14 cellular contexts compared by ENCODE assay signal in genomic region chr10:129468187-129468586, GRCh38. TPM values are rescaled to one million over a fixed set of nuclear protein-coding genes. Genes with fewer than 3 reads are reported as not detected.
DNase-seq lines count a peak whose midpoint lies in the region; TF ChIP-seq lines count a peak whose summit lies in the region.
"Had no signal": no experiment of that assay in that cellular context is flagged by ENCODE, and none has a peak within 500 bp of the region (broad histone marks: within the 10 kb centered on the region; RNA-seq: fewer than 3 reads in every experiment).

No MANE protein-coding gene starts in this region.

- peaks cover 3% of the 10 kb centered on the region for H3K27me3 Mint-ChIP-seq in activated CD4-positive, alpha-beta T cell treated with anti-CD3 and anti-CD28 coated beads, Interleukin-2, amount 10 ng/mL, durations not matched to agents 24 days and 14 days
- H3K27me3 Mint-ChIP-seq in endodermal cell (ENCODE audit: insufficient read depth) (peaks cover 8% of the 10 kb centered on the region), progenitor cell of endocrine pancreas (peaks cover 10% of the 10 kb centered on the region), endothelial cell (ENCODE audit: unreplicated experiment) (peaks cover 9% of the 10 kb centered on the region)

- H3K36me3 Mint-ChIP-seq in activated CD4-positive, alpha-beta T cell treated with anti-CD3 and anti-CD28 coated beads, Interleukin-2, amount 10 ng/mL, durations not matched to agents 24 days and 14 days (ENCODE audit: low read depth): peaks cover 2% of the 10 kb centered on the region
- H3K36me3 Mint-ChIP-seq in endodermal cell (ENCODE audit: low read depth) (peaks cover 25% of the 10 kb centered on the region), progenitor cell of endocrine pancreas (ENCODE audit: insufficient read depth) (no peaks in the 10 kb centered on the region), endothelial cell (ENCODE audit: low read depth, unreplicated experiment) (peaks cover 4% of the 10 kb centered on the region)

- H2AFZ ChIP-seq in OCI-LY1 (ENCODE audit: low read length): no peak overlapping the region

- no peaks in the 10 kb centered on the region for H3F3A ChIP-seq in OCI-LY1 (ENCODE audit: insufficient read depth, low read length)

- TF ChIP-seq CTCF in OCI-LY1 (IDR thresholded peaks at IDR 0.05; ENCODE audit: low read length) (no peak), endodermal cell (conservative IDR thresholded peaks at IDR 0.05) (no peak), progenitor cell of endocrine pancreas (IDR thresholded peaks at IDR 0.05; ENCODE audit: unreplicated experiment) (no peak), endothelial cell (IDR thresholded peaks at IDR 0.05; ENCODE audit: unreplicated experiment) (no peak)

- no peaks in the 10 kb centered on the region for H4K20me1 ChIP-seq in OCI-LY1 (ENCODE audit: insufficient read depth, low read length)

- H3K9ac ChIP-seq in OCI-LY1 (ENCODE audit: low read length): peak overlapping the region; percentile 91
- H3K9ac ChIP-seq in endodermal cell (ENCODE audit: extremely low read depth, low read length, poor library complexity, severe bottlenecking): no peak overlapping the region

- no peak overlapping the region for H3K27ac Mint-ChIP-seq in activated CD4-positive, alpha-beta T cell treated with anti-CD3 and anti-CD28 coated beads, Interleukin-2, amount 10 ng/mL, durations not matched to agents 24 days and 14 days
- H3K27ac Mint-ChIP-seq in endodermal cell (no peak overlapping the region), progenitor cell of endocrine pancreas (no peak overlapping the region), endothelial cell (ENCODE audit: unreplicated experiment) (no peak overlapping the region)

- peaks cover 5% of the 10 kb centered on the region for H3K4me1 Mint-ChIP-seq in activated CD4-positive, alpha-beta T cell treated with anti-CD3 and anti-CD28 coated beads, Interleukin-2, amount 10 ng/mL, durations not matched to agents 24 days and 14 days
- peaks cover 5% of the 10 kb centered on the region for H3K4me1 Mint-ChIP-seq in endodermal cell
- peaks cover 6% of the 10 kb centered on the region for H3K4me1 Mint-ChIP-seq in progenitor cell of endocrine pancreas (ENCODE audit: low read depth)
- H3K4me1 Mint-ChIP-seq in endothelial cell (ENCODE audit: unreplicated experiment): peaks cover 20% of the 10 kb centered on the region

- peak overlapping the region; percentile 98 for H3K27ac ChIP-seq in OCI-LY1 (ENCODE audit: low read depth, low read length, poor library complexity, severe bottlenecking)
- H3K27ac ChIP-seq in endodermal cell (ENCODE audit: low read depth, low read length): no peak overlapping the region

- WGBS in endodermal cell (ENCODE audit: insufficient coverage in 1 of 2, insufficient read length in 1 of 2), 2 experiments: 92 to 100% methylated on average over 4 to 8 of the region's 9 CpGs

- H3K4me1 ChIP-seq in OCI-LY1 (ENCODE audit: insufficient read depth, low read length, severe bottlenecking) (peaks cover 66% of the 10 kb centered on the region), endodermal cell (ENCODE audit: control insufficient read depth, insufficient read depth, low read length) (no peaks in the 10 kb centered on the region)

- DNase-seq in activated CD4-positive, alpha-beta T cell treated with anti-CD3 and anti-CD28 coated beads, Interleukin-2, amount 10 ng/mL, durations not matched to agents 24 days and 14 days: no peak
- no peak for DNase-seq in activated CD4-positive, alpha-beta T cell treated with anti-CD3 and anti-CD28 coated beads for 48 hours
- DNase-seq in endodermal cell (peak; percentile 32), progenitor cell of endocrine pancreas (ENCODE audit: low spot score, unreplicated experiment) (no peak), endothelial cell (ENCODE audit: low spot score) (no peak), epidermal melanocyte (ENCODE audit: insufficient read length, low spot score) (no peak)
- no peak for DNase-seq in stimulated activated naive CD4-positive, alpha-beta T cell treated with Interleukin-2 at 50 U/mL for 16 hours (lab: John Stamatoyannopoulos, UW)
- DNase-seq: foreskin keratinocyte, NCI-H1436, NCI-H526 treated with DMSO at 0.1 percent for 48 hours had no signal

- 0 out of 2 replicates have a peak, but pooled peaks cover 3% of the 10 kb centered on the region for H3K79me2 ChIP-seq in OCI-LY1 (ENCODE audit: insufficient read depth, low read length)

- peak overlapping the region; percentile 76 for H3K4me2 ChIP-seq in OCI-LY1 (ENCODE audit: low read length)

- H3K27me3 ChIP-seq in OCI-LY1 (ENCODE audit: insufficient read depth, low read length) (no peaks in the 10 kb centered on the region), endodermal cell (ENCODE audit: control insufficient read depth, insufficient read depth, low read length, poor library complexity, severe bottlenecking) (no peaks in the 10 kb centered on the region)
- H3K27me3 ChIP-seq: colonic mucosa, foreskin keratinocyte, vagina had no signal

- peak overlapping the region; percentile 89 for H3K4me3 ChIP-seq in OCI-LY1 (ENCODE audit: low read depth, low read length, poor library complexity, severe bottlenecking)
- peak overlapping the region; percentile 83 for H3K4me3 ChIP-seq in endodermal cell (ENCODE audit: low read length)

- no peaks in the 10 kb centered on the region for H3K9me2 ChIP-seq in OCI-LY1 (ENCODE audit: low read depth, low read length)

- peak overlapping the region; percentile 83 for H3K4me3 Mint-ChIP-seq in activated CD4-positive, alpha-beta T cell treated with anti-CD3 and anti-CD28 coated beads, Interleukin-2, amount 10 ng/mL, durations not matched to agents 24 days and 14 days
- peak overlapping the region; percentile 63 for H3K4me3 Mint-ChIP-seq in endodermal cell
- peak overlapping the region; percentile 75 for H3K4me3 Mint-ChIP-seq in progenitor cell of endocrine pancreas (ENCODE audit: low read depth)
- no peak overlapping the region for H3K4me3 Mint-ChIP-seq in endothelial cell (ENCODE audit: unreplicated experiment)

- peaks cover 17% of the 10 kb centered on the region; the same call in 1 of the 2 replicates for H3K36me3 ChIP-seq in OCI-LY1 (ENCODE audit: insufficient read depth, low read length)
- H3K36me3 ChIP-seq in endodermal cell (ENCODE audit: control insufficient read depth, insufficient read depth, low read length): peaks cover 4% of the 10 kb centered on the region
- H3K36me3 ChIP-seq: colonic mucosa had no signal

- intact Hi-C loops in activated CD4-positive, alpha-beta T cell treated with anti-CD3 and anti-CD28 coated beads, Interleukin-2, amount 10 ng/mL, durations not matched to agents 24 days and 14 days (cut with micrococcal nuclease): loop anchor here (5.0 kb wide), 1 partner anchor 436 kb away; no protein-coding TSS in a partner anchor

- H3K9me3 Mint-ChIP-seq in activated CD4-positive, alpha-beta T cell treated with anti-CD3 and anti-CD28 coated beads, Interleukin-2, amount 10 ng/mL, durations not matched to agents 24 days and 14 days: no peaks in the 10 kb centered on the region
- H3K9me3 Mint-ChIP-seq in endodermal cell: no peaks in the 10 kb centered on the region
- no peaks in the 10 kb centered on the region for H3K9me3 Mint-ChIP-seq in progenitor cell of endocrine pancreas (ENCODE audit: low read depth)
- no peaks in the 10 kb centered on the region for H3K9me3 Mint-ChIP-seq in endothelial cell (ENCODE audit: unreplicated experiment)
- H3K9me3 Mint-ChIP-seq: neural crest cell had no signal

- H3K9me3 ChIP-seq in OCI-LY1 (ENCODE audit: low read length) (no peaks in the 10 kb centered on the region), endodermal cell (ENCODE audit: control insufficient read depth, low read length) (no peaks in the 10 kb centered on the region)
- H3K9me3 ChIP-seq: colonic mucosa, vagina had no signal

RNA-seq across cellular contexts. Expression of gene MGMT, which starts 1.1 kb away (rescaled TPM):
- total RNA-seq in activated CD4-positive, alpha-beta T cell treated with anti-CD3 and anti-CD28 coated beads, Interleukin-2, amount 10 ng/mL, durations not matched to agents 24 days and 14 days: 19.5 and 19.6 TPM in 2 replicates
- total RNA-seq in endodermal cell (10 to 100 TPM; 28.6 to 33.7 TPM), progenitor cell of endocrine pancreas (13.6 and 17.3 TPM in 2 replicates), endothelial cell (ENCODE audit: unreplicated experiment) (25.9 TPM)
- 16.4 TPM for polyA plus RNA-seq in endodermal cell (2013, experiment 1 of 2)
- 15.1 TPM for polyA plus RNA-seq in endodermal cell (2013, experiment 2 of 2)
